Comparison of ENCODE assay signal across 23 cellular contexts in the genomic region with DNA sequence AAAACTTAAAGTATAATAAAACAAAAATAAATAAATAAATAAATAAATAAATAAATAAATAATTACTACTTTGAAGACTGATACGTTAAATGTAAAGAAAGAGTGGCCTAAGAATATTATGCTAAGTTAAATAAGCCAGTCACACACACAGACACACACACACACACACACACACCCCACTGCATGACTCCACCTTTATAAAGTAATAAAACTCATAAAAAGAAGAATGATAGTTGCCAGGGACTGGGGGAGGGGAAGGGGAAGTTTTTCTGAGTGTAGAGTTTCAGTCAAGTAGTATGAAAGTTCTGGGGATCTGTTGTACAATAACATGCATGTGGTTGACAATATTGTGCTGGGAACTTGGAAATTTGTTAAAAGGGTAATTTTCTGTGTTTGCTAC.
"Had no signal": no experiment of that assay in that cellular context is flagged by ENCODE, and none has a peak within 500 bp of the region (broad histone marks: within the 10 kb centered on the region; RNA-seq: fewer than 3 reads in every experiment).

No MANE protein-coding gene starts in this region.

- H3K4me1 Mint-ChIP-seq: endodermal cell had no signal

- H3K27ac ChIP-seq: coronary artery, dorsolateral prefrontal cortex, epithelial cell of prostate, esophagus muscularis mucosa, esophagus squamous epithelium, foreskin keratinocyte, gastrocnemius medialis, gastroesophageal sphincter had no signal

- H3K4me3 Mint-ChIP-seq: dendritic cell treated with granulocyte-macrophage colony-stimulating factor and Interleukin-4, amounts not matched to agents 40 ng/mL and 50 ng/mL, for 4 days; effector memory CD8-positive, alpha-beta T cell; endodermal cell had no signal

- H3K27me3 ChIP-seq: dorsolateral prefrontal cortex, esophagus muscularis mucosa, esophagus squamous epithelium, foreskin keratinocyte, gastrocnemius medialis, gastroesophageal sphincter had no signal

- H3K4me1 ChIP-seq: esophagus squamous epithelium, foreskin keratinocyte, gastrocnemius medialis had no signal

- ATAC-seq: effector memory CD8-positive, alpha-beta T cell; esophagus mucosa; foreskin keratinocyte; gastrocnemius medialis; gastroesophageal sphincter had no signal

- H3K9me3 ChIP-seq: esophagus muscularis mucosa, esophagus squamous epithelium, gastrocnemius medialis, gastroesophageal sphincter had no signal

- DNase-seq: cerebellar nuclear complex; cortex of kidney; dermis blood vessel endothelial cell; dorsolateral prefrontal cortex; effector CD4-positive, alpha-beta T cell; effector CD8-positive, alpha-beta T cell; effector memory CD4-positive, alpha-beta T cell; effector memory CD8-positive, alpha-beta T cell; endodermal cell; erythroblast; esophagus squamous epithelium; foreskin fibroblast; foreskin keratinocyte; foreskin melanocyte; gastrocnemius medialis; glutamatergic neuron; head of caudate nucleus had no signal

- H3K27me3 Mint-ChIP-seq: dendritic cell treated with granulocyte-macrophage colony-stimulating factor and Interleukin-4, amounts not matched to agents 40 ng/mL and 50 ng/mL, for 4 days; effector memory CD8-positive, alpha-beta T cell had no signal

- H3K27ac Mint-ChIP-seq: dendritic cell treated with granulocyte-macrophage colony-stimulating factor and Interleukin-4, amounts not matched to agents 40 ng/mL and 50 ng/mL, for 4 days; effector memory CD8-positive, alpha-beta T cell; endodermal cell had no signal

- H3K4me3 ChIP-seq: coronary artery, dorsolateral prefrontal cortex, esophagus muscularis mucosa, esophagus squamous epithelium, gastrocnemius medialis, gastroesophageal sphincter had no signal

- H3K36me3 ChIP-seq: esophagus muscularis mucosa, esophagus squamous epithelium, gastrocnemius medialis, gastroesophageal sphincter had no signal
